20 cellular contexts compared by ENCODE assay signal in genomic region chr10:19200211-19200610, GRCh38.
A peak's percentile ranks its signal among the peaks of the same experiment; 100 is the strongest.
DNase-seq lines count a peak whose midpoint lies in the region; ATAC-seq and TF ChIP-seq lines count a peak whose summit lies in the region.
"Had no signal": no experiment of that assay in that cellular context is flagged by ENCODE, and none has a peak within 500 bp of the region (broad histone marks: within the 10 kb centered on the region; RNA-seq: fewer than 3 reads in every experiment).

No MANE protein-coding gene starts in this region.

- H3K9ac ChIP-seq in SK-N-SH: no peak overlapping the region
- H3K9ac ChIP-seq: BLaER1 had no signal

- no peaks in the 10 kb centered on the region; a peak in 1 of 4 replicates for H3K4me1 ChIP-seq in SK-N-SH (ENCODE audit: control insufficient read depth in 1 of 2, insufficient read depth in 2 of 2, low read depth in 1 of 2, low read length in 1 of 2)
- H3K4me1 ChIP-seq: A549 had no signal

- H3K27ac ChIP-seq in SK-N-SH (ENCODE audit: low read depth in 2 of 2, low read length in 1 of 2): no peak overlapping the region
- H3K27ac ChIP-seq: 22Rv1, A549, BLaER1 had no signal

- DNase-seq in SK-N-SH (no peak), iris pigment epithelial cell (ENCODE audit: low read depth) (peak; percentile 3), retinal pigment epithelial cell (ENCODE audit: low read depth) (peak; percentile 18), DMS53 (lab: John Stamatoyannopoulos, UW) (no peak)
- DNase-seq in activated CD8-positive, alpha-beta memory T cell treated with anti-CD3 and anti-CD28 coated beads for 24 hours: no peak
- no peak for DNase-seq in stimulated activated CD4-positive, alpha-beta T cell treated with anti-CD3 and anti-CD28 coated beads, Interleukin-15, amount 100 ng/mL, for 24 hours
- DNase-seq: AML-193; CD4-positive, alpha-beta memory T cell; DMS153; DMS79 treated with DMSO at 0.1 percent for 48 hours; GOT3; H7; HFFc6 had no signal

- H3K27me3 ChIP-seq in SK-N-SH (ENCODE audit: insufficient read depth): no peaks in the 10 kb centered on the region
- H3K27me3 ChIP-seq: BLaER1 had no signal

- 0 out of 2 replicates have a peak overlapping the region, but pooled peaks have one; percentile 41 for H2AFZ ChIP-seq in SK-N-SH (ENCODE audit: low read depth)

- H3K4me3 ChIP-seq in SK-N-SH (ENCODE audit: low read depth in 2 of 2, low read length in 1 of 2) (no peak overlapping the region), retinal pigment epithelial cell (ENCODE audit: low read length) (no peak overlapping the region)
- H3K4me3 ChIP-seq: A549, BLaER1, GM12878 had no signal

- no peaks in the 10 kb centered on the region for H3K9me3 ChIP-seq in SK-N-SH
- H3K9me3 ChIP-seq: A549, BLaER1 had no signal

- ATAC-seq in SK-N-SH treated with all-trans-retinoic acid at 6 μM for 48 hours: no peak
- ATAC-seq: A549, GM12878, HCT116, HepG2 had no signal

- H3K36me3 ChIP-seq in SK-N-SH (replicated peaks in 1 of 2; ENCODE audit: control insufficient read depth in 1 of 2, insufficient read depth in 2 of 2, low read length in 1 of 2): no peaks in the 10 kb centered on the region
- H3K36me3 ChIP-seq: BLaER1 had no signal

- POLR2A ChIA-PET in SK-N-SH (lab: Yijun Ruan, JAX): no interaction called here

- H3F3A ChIP-seq in SK-N-SH (replicated peaks; ENCODE audit: insufficient read depth): no peaks in the 10 kb centered on the region

- no peaks in the 10 kb centered on the region for H3K9me2 ChIP-seq in SK-N-SH

- no peaks in the 10 kb centered on the region for H3K79me2 ChIP-seq in SK-N-SH (ENCODE audit: insufficient read depth)

- CTCF ChIA-PET in SK-N-SH (lab: Yijun Ruan, JAX): interaction anchor here (0.5 to 1.1 kb wide), 2 partner anchors 50 to 398 kb away, joined by 3 read pairs; no protein-coding TSS in a partner anchor

- 47% methylated on average over 2 of the region's 2 CpGs for WGBS in SK-N-SH (ENCODE audit: low lambda C conversion rate)

- H3K4me2 ChIP-seq in SK-N-SH: no peak overlapping the region
- H3K4me2 ChIP-seq: A549, BLaER1 had no signal

- no peak for TF ChIP-seq EP300 in SK-N-SH (IDR thresholded peaks at IDR 0.05; ENCODE audit: borderline replicate concordance in 1 of 2, low read depth in 1 of 2, low read length in 1 of 2)

- TF ChIP-seq RAD21 in SK-N-SH (IDR thresholded peaks at IDR 0.05; ENCODE audit: low read length): no peak

- no peaks in the 10 kb centered on the region for H4K20me1 ChIP-seq in SK-N-SH (ENCODE audit: insufficient read depth)
- H4K20me1 ChIP-seq: BLaER1 had no signal

- TF ChIP-seq CTCF in SK-N-SH (IDR thresholded peaks at IDR 0.05) (no peak), retinal pigment epithelial cell (conservative IDR thresholded peaks at IDR 0.05; ENCODE audit: low read depth, low read length) (no peak)

TF ChIP-seq in SK-N-SH, 30 proteins besides CTCF, POLR2A, EP300 and RAD21:
- TF ChIP-seq, protein P1, sequence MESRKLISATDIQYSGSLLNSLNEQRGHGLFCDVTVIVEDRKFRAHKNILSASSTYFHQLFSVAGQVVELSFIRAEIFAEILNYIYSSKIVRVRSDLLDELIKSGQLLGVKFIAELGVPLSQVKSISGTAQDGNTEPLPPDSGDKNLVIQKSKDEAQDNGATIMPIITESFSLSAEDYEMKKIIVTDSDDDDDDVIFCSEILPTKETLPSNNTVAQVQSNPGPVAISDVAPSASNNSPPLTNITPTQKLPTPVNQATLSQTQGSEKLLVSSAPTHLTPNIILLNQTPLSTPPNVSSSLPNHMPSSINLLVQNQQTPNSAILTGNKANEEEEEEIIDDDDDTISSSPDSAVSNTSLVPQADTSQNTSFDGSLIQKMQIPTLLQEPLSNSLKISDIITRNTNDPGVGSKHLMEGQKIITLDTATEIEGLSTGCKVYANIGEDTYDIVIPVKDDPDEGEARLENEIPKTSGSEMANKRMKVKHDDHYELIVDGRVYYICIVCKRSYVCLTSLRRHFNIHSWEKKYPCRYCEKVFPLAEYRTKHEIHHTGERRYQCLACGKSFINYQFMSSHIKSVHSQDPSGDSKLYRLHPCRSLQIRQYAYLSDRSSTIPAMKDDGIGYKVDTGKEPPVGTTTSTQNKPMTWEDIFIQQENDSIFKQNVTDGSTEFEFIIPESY (IDR thresholded peaks at IDR 0.05; ENCODE audit: borderline replicate concordance, low read depth): no peak
- TF ChIP-seq FOXJ3 (CRISPR knock-in tag; IDR thresholded peaks at IDR 0.05): no peak
- TF ChIP-seq ELF1 (IDR thresholded peaks at IDR 0.05): no peak
- TF ChIP-seq, protein P2, sequence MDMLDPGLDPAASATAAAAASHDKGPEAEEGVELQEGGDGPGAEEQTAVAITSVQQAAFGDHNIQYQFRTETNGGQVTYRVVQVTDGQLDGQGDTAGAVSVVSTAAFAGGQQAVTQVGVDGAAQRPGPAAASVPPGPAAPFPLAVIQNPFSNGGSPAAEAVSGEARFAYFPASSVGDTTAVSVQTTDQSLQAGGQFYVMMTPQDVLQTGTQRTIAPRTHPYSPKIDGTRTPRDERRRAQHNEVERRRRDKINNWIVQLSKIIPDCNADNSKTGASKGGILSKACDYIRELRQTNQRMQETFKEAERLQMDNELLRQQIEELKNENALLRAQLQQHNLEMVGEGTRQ (IDR thresholded peaks at IDR 0.05; ENCODE audit: borderline replicate concordance, low read depth, low read length): no peak

TF ChIP-seq in SK-N-SH treated with all-trans-retinoic acid at 6 μM for 48 hours, 23 proteins besides CTCF, POLR2A, EP300 and RAD21:
- TF ChIP-seq ARNTL (CRISPR knock-in tag; IDR thresholded peaks at IDR 0.05; ENCODE audit: borderline replicate concordance, low read depth) (no peak), ZNF8 (CRISPR knock-in tag; IDR thresholded peaks at IDR 0.05) (no peak), SNAI2 (CRISPR knock-in tag; IDR thresholded peaks at IDR 0.05) (no peak), GLIS3 (CRISPR knock-in tag; IDR thresholded peaks at IDR 0.05) (no peak)

Comparison
In these comparisons a context has a peak if more than half of its experiments do, and no peak if none do; other contexts are left out.
1. DNase-seq: peak in iris pigment epithelial cell (single experiment) and retinal pigment epithelial cell (single experiment); none in SK-N-SH (single experiment), activated CD8-positive, alpha-beta memory T cell treated with anti-CD3 and anti-CD28 coated beads for 24 hours (single experiment), stimulated activated CD4-positive, alpha-beta T cell treated with anti-CD3 and anti-CD28 coated beads, Interleukin-15, amount 100 ng/mL, for 24 hours (single experiment) and DMS53 (single experiment).